ENCODE assay signal across 11 cellular contexts in the genomic region with DNA sequence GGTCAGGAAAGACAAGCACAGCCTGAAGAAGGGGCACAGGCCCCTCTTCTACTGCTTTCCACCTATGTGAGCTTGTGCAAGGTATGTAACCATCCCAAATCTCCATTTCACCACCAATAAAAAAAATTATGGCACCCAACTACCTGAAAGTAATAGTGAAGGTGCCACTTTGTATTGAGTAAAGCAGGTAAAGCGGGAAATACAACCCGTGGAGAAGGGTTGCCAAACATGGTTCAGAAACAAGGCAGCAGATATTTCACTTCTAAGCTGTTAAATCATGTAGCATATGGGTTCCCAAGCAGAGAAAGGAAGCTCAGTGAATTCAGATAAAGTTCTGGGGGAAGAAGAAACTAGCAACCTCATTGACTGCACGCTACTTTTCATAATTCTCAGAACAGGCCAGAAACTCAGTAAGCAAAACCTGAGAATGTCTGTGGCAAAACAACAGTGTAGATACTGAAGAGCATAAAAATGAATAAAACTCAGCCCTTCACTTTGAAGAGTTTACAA. TPM values are rescaled to one million over a fixed set of nuclear protein-coding genes. Genes with fewer than 3 reads are reported as not detected.
A peak's percentile ranks its signal among the peaks of the same experiment; 100 is the strongest.
DNase-seq lines count a peak whose midpoint lies in the region; ATAC-seq and TF ChIP-seq lines count a peak whose summit lies in the region.
"Had no signal": no experiment of that assay in that cellular context is flagged by ENCODE, and none has a peak within 500 bp of the region (broad histone marks: within the 10 kb centered on the region; RNA-seq: fewer than 3 reads in every experiment).

No MANE protein-coding gene starts in this region.

- no peak for TF ChIP-seq CTCF in LNCaP clone FGC (IDR thresholded peaks at IDR 0.05; ENCODE audit: control insufficient read depth, extremely low read depth, insufficient read depth)
- TF ChIP-seq CTCF in brain (conservative IDR thresholded peaks at IDR 0.05), result no peak
- no peak for TF ChIP-seq CTCF in right lobe of liver (IDR thresholded peaks at IDR 0.05)
- TF ChIP-seq CTCF in testis (IDR thresholded peaks at IDR 0.05), result no peak

- TF ChIP-seq POLR2A in right lobe of liver (IDR thresholded peaks at IDR 0.05) (no peak), testis (IDR thresholded peaks at IDR 0.05) (no peak)

- intact Hi-C loops in right lobe of liver (cut with DNase I) (no loop called here), testis (cut with DNase I; ENCODE audit: low total_unique reads) (no loop called here)

- H3K27ac Mint-ChIP-seq in brain, result peak overlapping the region in 2 of 5 experiments; percentile 51 to 98

- H3K27me3 Mint-ChIP-seq in brain, result peaks cover 7% of the 10 kb centered on the region

- H3K4me3 Mint-ChIP-seq in brain, result peak overlapping the region; percentile 21 to 98 (median 94)

- H3K4me1 ChIP-seq in right lobe of liver (peaks cover 0 to 52% (median 24%) of the 10 kb centered on the region in 4 donors), testis (no peaks in the 10 kb centered on the region)

- 4% methylated on average over 3 of the region's 3 CpGs for WGBS in right lobe of liver (ENCODE audit: insufficient coverage, low coverage, low lambda C conversion rate, missing lambda C conversion rate)
- 47 to 60% methylated on average over 3 of the region's 3 CpGs for WGBS in testis, 2 donors

- peaks cover 0 to 3% (median 0%) of the 10 kb centered on the region in 5 experiments for H3K9me3 Mint-ChIP-seq in brain

- H3K4me3 ChIP-seq in LNCaP clone FGC (ENCODE audit: low read depth, low read length) (no peak overlapping the region), right lobe of liver (no peak overlapping the region), testis (no peak overlapping the region)

- no peak for ATAC-seq in right lobe of liver

- H3K27me3 ChIP-seq in right lobe of liver (no peaks in the 10 kb centered on the region), testis (no peaks in the 10 kb centered on the region)

- peaks cover 7% of the 10 kb centered on the region for H3K36me3 Mint-ChIP-seq in brain

- H3K27ac ChIP-seq in right lobe of liver, result peak overlapping the region; percentile 97 to 98 (median 98)
- peak overlapping the region; percentile 14 for H3K27ac ChIP-seq in substantia nigra (ENCODE audit: low read depth, low read length, poor library complexity, severe bottlenecking)
- H3K27ac ChIP-seq in testis, result peak overlapping the region in 1 of 2 donors; percentile 69

- H3K4me1 Mint-ChIP-seq in brain, result peaks cover 79% of the 10 kb centered on the region

- peak; percentile 47 for DNase-seq in LNCaP clone FGC (ENCODE audit: low read depth)
- DNase-seq in right lobe of liver, result no peak
- no peak for DNase-seq in substantia nigra (lab: John Stamatoyannopoulos, UW)
- DNase-seq in Ammon's horn (ENCODE audit: low spot score), result no peak
- no peak for DNase-seq in NCI-H1694 (lab: John Stamatoyannopoulos, UW)
- DNase-seq in NCI-H1048 (lab: John Stamatoyannopoulos, UW), result no peak
- DNase-seq in testis, result no peak
- DNase-seq: activated T-cell treated with anti-CD3 and anti-CD28 coated beads, Interleukin-2, amount 50 U/mL, for 48 hours; DMS153; NCI-H526 had no signal

- no peaks in the 10 kb centered on the region for H3K9me3 ChIP-seq in right lobe of liver
- H3K9me3 ChIP-seq in testis, result no peaks in the 10 kb centered on the region

- H3K36me3 ChIP-seq in right lobe of liver (no peaks in the 10 kb centered on the region), testis (ENCODE audit: low read depth, missing control alignments) (no peaks in the 10 kb centered on the region)

RNA-seq across cellular contexts. Expression of a gene that starts 4.1 kb away (rescaled TPM):
- polyA plus RNA-seq in brain (ENCODE audit: insufficient read depth, low read depth, low replicate concordance) (1.7 TPM), testis (ENCODE audit: insufficient read depth, low read depth, low replicate concordance) (9.9 TPM)
- total RNA-seq in right lobe of liver (100 to 1,000 TPM in 1 of 6 experiments, 10 to 100 TPM in 5; 22.7 to 196 (median 57.6) TPM), testis (10 to 100 TPM; 13.4 to 20.9 TPM)
